ENCODE assay signal across 1 cellular context in the genomic region with DNA sequence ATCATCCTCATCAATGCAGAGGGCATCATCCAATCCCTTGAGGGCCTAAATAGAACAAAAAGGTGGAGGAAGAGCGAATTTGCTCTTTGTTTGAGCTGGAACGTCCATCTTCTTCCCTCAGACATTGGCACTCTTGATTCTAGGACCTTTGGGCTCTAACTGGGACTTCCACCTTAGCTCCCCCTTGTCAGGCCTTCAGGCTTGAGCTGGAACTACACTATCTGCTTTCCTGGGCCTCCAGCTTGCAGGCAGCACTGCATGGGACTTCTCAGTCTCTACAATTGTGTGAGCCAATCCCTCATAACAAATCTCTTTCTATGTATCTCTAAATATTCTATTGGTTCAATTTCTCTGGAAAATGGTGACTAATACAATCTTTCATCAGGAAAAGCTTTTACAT.
TF ChIP-seq lines count a peak whose summit lies in the region.

No MANE protein-coding gene starts in this region.

TF ChIP-seq in H1, 55 proteins besides CTCF, POLR2A, EP300 and RAD21 (continued from another document):
- no peak for TF ChIP-seq NRF1 (IDR thresholded peaks at IDR 0.05; ENCODE audit: low read depth, low read length)
- TF ChIP-seq, protein P1, sequence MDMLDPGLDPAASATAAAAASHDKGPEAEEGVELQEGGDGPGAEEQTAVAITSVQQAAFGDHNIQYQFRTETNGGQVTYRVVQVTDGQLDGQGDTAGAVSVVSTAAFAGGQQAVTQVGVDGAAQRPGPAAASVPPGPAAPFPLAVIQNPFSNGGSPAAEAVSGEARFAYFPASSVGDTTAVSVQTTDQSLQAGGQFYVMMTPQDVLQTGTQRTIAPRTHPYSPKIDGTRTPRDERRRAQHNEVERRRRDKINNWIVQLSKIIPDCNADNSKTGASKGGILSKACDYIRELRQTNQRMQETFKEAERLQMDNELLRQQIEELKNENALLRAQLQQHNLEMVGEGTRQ (IDR thresholded peaks at IDR 0.05; ENCODE audit: low read length) = no peak
- TF ChIP-seq, protein P2, sequence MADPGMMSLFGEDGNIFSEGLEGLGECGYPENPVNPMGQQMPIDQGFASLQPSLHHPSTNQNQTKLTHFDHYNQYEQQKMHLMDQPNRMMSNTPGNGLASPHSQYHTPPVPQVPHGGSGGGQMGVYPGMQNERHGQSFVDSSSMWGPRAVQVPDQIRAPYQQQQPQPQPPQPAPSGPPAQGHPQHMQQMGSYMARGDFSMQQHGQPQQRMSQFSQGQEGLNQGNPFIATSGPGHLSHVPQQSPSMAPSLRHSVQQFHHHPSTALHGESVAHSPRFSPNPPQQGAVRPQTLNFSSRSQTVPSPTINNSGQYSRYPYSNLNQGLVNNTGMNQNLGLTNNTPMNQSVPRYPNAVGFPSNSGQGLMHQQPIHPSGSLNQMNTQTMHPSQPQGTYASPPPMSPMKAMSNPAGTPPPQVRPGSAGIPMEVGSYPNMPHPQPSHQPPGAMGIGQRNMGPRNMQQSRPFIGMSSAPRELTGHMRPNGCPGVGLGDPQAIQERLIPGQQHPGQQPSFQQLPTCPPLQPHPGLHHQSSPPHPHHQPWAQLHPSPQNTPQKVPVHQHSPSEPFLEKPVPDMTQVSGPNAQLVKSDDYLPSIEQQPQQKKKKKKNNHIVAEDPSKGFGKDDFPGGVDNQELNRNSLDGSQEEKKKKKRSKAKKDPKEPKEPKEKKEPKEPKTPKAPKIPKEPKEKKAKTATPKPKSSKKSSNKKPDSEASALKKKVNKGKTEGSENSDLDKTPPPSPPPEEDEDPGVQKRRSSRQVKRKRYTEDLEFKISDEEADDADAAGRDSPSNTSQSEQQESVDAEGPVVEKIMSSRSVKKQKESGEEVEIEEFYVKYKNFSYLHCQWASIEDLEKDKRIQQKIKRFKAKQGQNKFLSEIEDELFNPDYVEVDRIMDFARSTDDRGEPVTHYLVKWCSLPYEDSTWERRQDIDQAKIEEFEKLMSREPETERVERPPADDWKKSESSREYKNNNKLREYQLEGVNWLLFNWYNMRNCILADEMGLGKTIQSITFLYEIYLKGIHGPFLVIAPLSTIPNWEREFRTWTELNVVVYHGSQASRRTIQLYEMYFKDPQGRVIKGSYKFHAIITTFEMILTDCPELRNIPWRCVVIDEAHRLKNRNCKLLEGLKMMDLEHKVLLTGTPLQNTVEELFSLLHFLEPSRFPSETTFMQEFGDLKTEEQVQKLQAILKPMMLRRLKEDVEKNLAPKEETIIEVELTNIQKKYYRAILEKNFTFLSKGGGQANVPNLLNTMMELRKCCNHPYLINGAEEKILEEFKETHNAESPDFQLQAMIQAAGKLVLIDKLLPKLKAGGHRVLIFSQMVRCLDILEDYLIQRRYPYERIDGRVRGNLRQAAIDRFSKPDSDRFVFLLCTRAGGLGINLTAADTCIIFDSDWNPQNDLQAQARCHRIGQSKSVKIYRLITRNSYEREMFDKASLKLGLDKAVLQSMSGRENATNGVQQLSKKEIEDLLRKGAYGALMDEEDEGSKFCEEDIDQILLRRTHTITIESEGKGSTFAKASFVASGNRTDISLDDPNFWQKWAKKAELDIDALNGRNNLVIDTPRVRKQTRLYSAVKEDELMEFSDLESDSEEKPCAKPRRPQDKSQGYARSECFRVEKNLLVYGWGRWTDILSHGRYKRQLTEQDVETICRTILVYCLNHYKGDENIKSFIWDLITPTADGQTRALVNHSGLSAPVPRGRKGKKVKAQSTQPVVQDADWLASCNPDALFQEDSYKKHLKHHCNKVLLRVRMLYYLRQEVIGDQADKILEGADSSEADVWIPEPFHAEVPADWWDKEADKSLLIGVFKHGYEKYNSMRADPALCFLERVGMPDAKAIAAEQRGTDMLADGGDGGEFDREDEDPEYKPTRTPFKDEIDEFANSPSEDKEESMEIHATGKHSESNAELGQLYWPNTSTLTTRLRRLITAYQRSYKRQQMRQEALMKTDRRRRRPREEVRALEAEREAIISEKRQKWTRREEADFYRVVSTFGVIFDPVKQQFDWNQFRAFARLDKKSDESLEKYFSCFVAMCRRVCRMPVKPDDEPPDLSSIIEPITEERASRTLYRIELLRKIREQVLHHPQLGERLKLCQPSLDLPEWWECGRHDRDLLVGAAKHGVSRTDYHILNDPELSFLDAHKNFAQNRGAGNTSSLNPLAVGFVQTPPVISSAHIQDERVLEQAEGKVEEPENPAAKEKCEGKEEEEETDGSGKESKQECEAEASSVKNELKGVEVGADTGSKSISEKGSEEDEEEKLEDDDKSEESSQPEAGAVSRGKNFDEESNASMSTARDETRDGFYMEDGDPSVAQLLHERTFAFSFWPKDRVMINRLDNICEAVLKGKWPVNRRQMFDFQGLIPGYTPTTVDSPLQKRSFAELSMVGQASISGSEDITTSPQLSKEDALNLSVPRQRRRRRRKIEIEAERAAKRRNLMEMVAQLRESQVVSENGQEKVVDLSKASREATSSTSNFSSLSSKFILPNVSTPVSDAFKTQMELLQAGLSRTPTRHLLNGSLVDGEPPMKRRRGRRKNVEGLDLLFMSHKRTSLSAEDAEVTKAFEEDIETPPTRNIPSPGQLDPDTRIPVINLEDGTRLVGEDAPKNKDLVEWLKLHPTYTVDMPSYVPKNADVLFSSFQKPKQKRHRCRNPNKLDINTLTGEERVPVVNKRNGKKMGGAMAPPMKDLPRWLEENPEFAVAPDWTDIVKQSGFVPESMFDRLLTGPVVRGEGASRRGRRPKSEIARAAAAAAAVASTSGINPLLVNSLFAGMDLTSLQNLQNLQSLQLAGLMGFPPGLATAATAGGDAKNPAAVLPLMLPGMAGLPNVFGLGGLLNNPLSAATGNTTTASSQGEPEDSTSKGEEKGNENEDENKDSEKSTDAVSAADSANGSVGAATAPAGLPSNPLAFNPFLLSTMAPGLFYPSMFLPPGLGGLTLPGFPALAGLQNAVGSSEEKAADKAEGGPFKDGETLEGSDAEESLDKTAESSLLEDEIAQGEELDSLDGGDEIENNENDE (IDR thresholded peaks at IDR 0.05; ENCODE audit: insufficient replicate concordance, low read length) = no peak
- no peak for TF ChIP-seq CREB1 (IDR thresholded peaks at IDR 0.05)
